27 cellular contexts compared by ENCODE assay signal in genomic region chr12:1369460-1369859, GRCh38.
DNase-seq lines count a peak whose midpoint lies in the region; ATAC-seq and TF ChIP-seq lines count a peak whose summit lies in the region.
"Had no signal": no experiment of that assay in that cellular context is flagged by ENCODE, and none has a peak within 500 bp of the region (broad histone marks: within the 10 kb centered on the region; RNA-seq: fewer than 3 reads in every experiment).

No MANE protein-coding gene starts in this region.

- H3K9me2 ChIP-seq in SK-N-SH = no peaks in the 10 kb centered on the region

- no peak for DNase-seq in SK-N-SH
- DNase-seq in left cardiac atrium = no peak
- peak; percentile 60 for DNase-seq in myocyte (ENCODE audit: low read depth)
- DNase-seq in H7 = no peak
- DNase-seq: 8988T; activated CD4-positive, alpha-beta T cell treated with anti-CD3 and anti-CD28 coated beads, Interleukin-2, amount 10 ng/mL, durations not matched to agents 24 days and 14 days; activated CD8-positive, alpha-beta memory T cell treated with anti-CD3 and anti-CD28 coated beads, Interleukin-2, amount 10 ng/mL, durations not matched to agents 7 days and 5 days; activated naive CD4-positive, alpha-beta T cell treated with anti-CD3 and anti-CD28 coated beads, Interleukin-2, amount 50 U/mL, for 16 hours; AML-193; anterior cingulate cortex; CD8-positive, alpha-beta T cell; central memory CD4-positive, alpha-beta T cell; foreskin fibroblast; KG1; natural killer cell; NCI-H187; NCI-H69; stimulated activated CD4-positive, alpha-beta T cell treated with anti-CD3 and anti-CD28 coated beads, Interleukin-1b, Interleukin-23, amount 100 ng/mL, for 48 hours; T-helper 17 cell; testis had no signal

- POLR2A ChIA-PET in SK-N-SH (lab: Yijun Ruan, JAX) = no interaction called here

- no peak overlapping the region for H2AFZ ChIP-seq in SK-N-SH (ENCODE audit: low read depth)
- H2AFZ ChIP-seq: parathyroid adenoma had no signal

- H3K27me3 ChIP-seq in SK-N-SH (ENCODE audit: insufficient read depth) (no peaks in the 10 kb centered on the region), H7 (ENCODE audit: control insufficient read depth, insufficient read depth, low read length) (no peaks in the 10 kb centered on the region)
- H3K27me3 ChIP-seq: testis had no signal

- ATAC-seq in SK-N-SH treated with all-trans-retinoic acid at 6 μM for 48 hours (peak; percentile 15; the same call in 1 of the 3 replicates), left cardiac atrium (peak; percentile 82 to 84), GM18870 (IDR thresholded peaks at IDR 0.05; ENCODE audit: unreplicated experiment) (no peak), GM21526 (IDR thresholded peaks at IDR 0.05; ENCODE audit: low FRiP score, unreplicated experiment) (no peak)
- no peak for ATAC-seq in stimulated activated memory B cell treated with anti-CD40 and anti-IgM and Interleukin-4, amounts not matched to agents 10 μg/mL and 1 μg/mL and 100 μg/mL, for 72 hours
- ATAC-seq: activated CD8-positive, alpha-beta memory T cell treated with anti-CD3 and anti-CD28 coated beads, Interleukin-2, amount 10 ng/mL, durations not matched to agents 7 days and 5 days; CD8-positive, alpha-beta T cell; HCT116; natural killer cell; stimulated activated effector memory CD8-positive, alpha-beta T cell treated with anti-CD3 and anti-CD28 coated beads, Interleukin-12 subunit alpha, Interleukin-12 subunit beta, amount 100 ng/mL, for 72 hours; T-helper 17 cell had no signal

- TF ChIP-seq EP300 in SK-N-SH (IDR thresholded peaks at IDR 0.05; ENCODE audit: borderline replicate concordance in 1 of 2, low read depth in 1 of 2, low read length in 1 of 2) = no peak

- peak overlapping the region in 1 of 2 experiments; percentile 74; a peak in 2 of 4 replicates for H3K27ac ChIP-seq in SK-N-SH (ENCODE audit: low read depth in 2 of 2, low read length in 1 of 2)
- H3K27ac ChIP-seq: parathyroid adenoma, testis had no signal

- H3K9me3 Mint-ChIP-seq in stimulated activated memory B cell treated with anti-CD40 and anti-IgM and Interleukin-4, amounts not matched to agents 10 μg/mL and 1 μg/mL and 100 μg/mL, for 72 hours = no peaks in the 10 kb centered on the region
- H3K9me3 Mint-ChIP-seq: activated CD4-positive, alpha-beta T cell treated with anti-CD3 and anti-CD28 coated beads, Interleukin-2, amount 10 ng/mL, durations not matched to agents 24 days and 14 days; CD8-positive, alpha-beta T cell; natural killer cell; stimulated activated effector memory CD8-positive, alpha-beta T cell treated with anti-CD3 and anti-CD28 coated beads, Interleukin-12 subunit alpha, Interleukin-12 subunit beta, amount 100 ng/mL, for 72 hours had no signal

- H3K36me3 Mint-ChIP-seq in stimulated activated memory B cell treated with anti-CD40 and anti-IgM and Interleukin-4, amounts not matched to agents 10 μg/mL and 1 μg/mL and 100 μg/mL, for 72 hours = peaks cover 43% of the 10 kb centered on the region
- H3K36me3 Mint-ChIP-seq: natural killer cell; stimulated activated effector memory CD8-positive, alpha-beta T cell treated with anti-CD3 and anti-CD28 coated beads, Interleukin-12 subunit alpha, Interleukin-12 subunit beta, amount 100 ng/mL, for 72 hours had no signal

- H3K4me3 Mint-ChIP-seq in stimulated activated memory B cell treated with anti-CD40 and anti-IgM and Interleukin-4, amounts not matched to agents 10 μg/mL and 1 μg/mL and 100 μg/mL, for 72 hours = no peak overlapping the region
- H3K4me3 Mint-ChIP-seq: activated CD4-positive, alpha-beta T cell treated with anti-CD3 and anti-CD28 coated beads, Interleukin-2, amount 10 ng/mL, durations not matched to agents 24 days and 14 days; activated CD8-positive, alpha-beta memory T cell treated with anti-CD3 and anti-CD28 coated beads, Interleukin-2, amount 10 ng/mL, durations not matched to agents 7 days and 5 days; CD8-positive, alpha-beta T cell; natural killer cell; stimulated activated effector memory CD8-positive, alpha-beta T cell treated with anti-CD3 and anti-CD28 coated beads, Interleukin-12 subunit alpha, Interleukin-12 subunit beta, amount 100 ng/mL, for 72 hours; T-helper 17 cell had no signal

- no peak for TF ChIP-seq CTCF in SK-N-SH (IDR thresholded peaks at IDR 0.05)

- WGBS in SK-N-SH (ENCODE audit: low lambda C conversion rate) = 89% methylated on average over 5 of the region's 5 CpGs

- intact Hi-C loops in left cardiac atrium (cut with DNase I) = loop anchor here in 1 of 2 donors (5.0 kb wide), 1 partner anchor 62 kb away; no protein-coding TSS in a partner anchor

- no peaks in the 10 kb centered on the region for H3K27me3 Mint-ChIP-seq in stimulated activated memory B cell treated with anti-CD40 and anti-IgM and Interleukin-4, amounts not matched to agents 10 μg/mL and 1 μg/mL and 100 μg/mL, for 72 hours
- H3K27me3 Mint-ChIP-seq: activated CD4-positive, alpha-beta T cell treated with anti-CD3 and anti-CD28 coated beads, Interleukin-2, amount 10 ng/mL, durations not matched to agents 24 days and 14 days; activated CD8-positive, alpha-beta memory T cell treated with anti-CD3 and anti-CD28 coated beads, Interleukin-2, amount 10 ng/mL, durations not matched to agents 7 days and 5 days; T-helper 17 cell had no signal

- H3K9ac ChIP-seq in SK-N-SH = no peak overlapping the region
- H3K9ac ChIP-seq: parathyroid adenoma had no signal

- H3F3A ChIP-seq in SK-N-SH (replicated peaks; ENCODE audit: insufficient read depth) = peaks cover 8% of the 10 kb centered on the region

- peaks cover 7 to 14% of the 10 kb centered on the region in 2 experiments; a peak in 3 of 4 replicates for H3K4me1 ChIP-seq in SK-N-SH (ENCODE audit: control insufficient read depth in 1 of 2, insufficient read depth in 2 of 2, low read depth in 1 of 2, low read length in 1 of 2)
- H3K4me1 ChIP-seq: testis had no signal

- no peak overlapping the region for H3K27ac Mint-ChIP-seq in stimulated activated memory B cell treated with anti-CD40 and anti-IgM and Interleukin-4, amounts not matched to agents 10 μg/mL and 1 μg/mL and 100 μg/mL, for 72 hours
- H3K27ac Mint-ChIP-seq: activated CD4-positive, alpha-beta T cell treated with anti-CD3 and anti-CD28 coated beads, Interleukin-2, amount 10 ng/mL, durations not matched to agents 24 days and 14 days; activated CD8-positive, alpha-beta memory T cell treated with anti-CD3 and anti-CD28 coated beads, Interleukin-2, amount 10 ng/mL, durations not matched to agents 7 days and 5 days; CD8-positive, alpha-beta T cell; natural killer cell; stimulated activated effector memory CD8-positive, alpha-beta T cell treated with anti-CD3 and anti-CD28 coated beads, Interleukin-12 subunit alpha, Interleukin-12 subunit beta, amount 100 ng/mL, for 72 hours; T-helper 17 cell had no signal

- no peak for TF ChIP-seq RAD21 in SK-N-SH (IDR thresholded peaks at IDR 0.05; ENCODE audit: low read length)

- H3K79me2 ChIP-seq in SK-N-SH (ENCODE audit: insufficient read depth) = no peaks in the 10 kb centered on the region

- CTCF ChIA-PET in SK-N-SH (lab: Yijun Ruan, JAX) = interaction anchor here (1.1 to 1.2 kb wide), 2 partner anchors 15 to 25 kb away, joined by 3 to 4 read pairs; no protein-coding TSS in a partner anchor

- H3K4me3 ChIP-seq in SK-N-SH (ENCODE audit: low read depth in 2 of 2, low read length in 1 of 2) (no peak overlapping the region), H7 (ENCODE audit: insufficient read depth, low read depth, low read length) (no peak overlapping the region)
- H3K4me3 ChIP-seq: testis had no signal

- no peaks in the 10 kb centered on the region for H3K4me1 Mint-ChIP-seq in stimulated activated memory B cell treated with anti-CD40 and anti-IgM and Interleukin-4, amounts not matched to agents 10 μg/mL and 1 μg/mL and 100 μg/mL, for 72 hours
- H3K4me1 Mint-ChIP-seq: activated CD8-positive, alpha-beta memory T cell treated with anti-CD3 and anti-CD28 coated beads, Interleukin-2, amount 10 ng/mL, durations not matched to agents 7 days and 5 days; stimulated activated effector memory CD8-positive, alpha-beta T cell treated with anti-CD3 and anti-CD28 coated beads, Interleukin-12 subunit alpha, Interleukin-12 subunit beta, amount 100 ng/mL, for 72 hours had no signal

- H4K20me1 ChIP-seq in SK-N-SH (ENCODE audit: insufficient read depth) = no peaks in the 10 kb centered on the region

- H3K4me2 ChIP-seq in SK-N-SH = no peak overlapping the region

- no peaks in the 10 kb centered on the region for H3K9me3 ChIP-seq in SK-N-SH
- H3K9me3 ChIP-seq: testis had no signal

- H3K36me3 ChIP-seq in SK-N-SH (replicated peaks in 1 of 2; ENCODE audit: control insufficient read depth in 1 of 2, insufficient read depth in 2 of 2, low read length in 1 of 2) = peaks cover 2 to 27% of the 10 kb centered on the region in 2 experiments
- no peaks in the 10 kb centered on the region for H3K36me3 ChIP-seq in H7 (replicated peaks; ENCODE audit: control insufficient read depth, insufficient read depth, low read length)

TF ChIP-seq in SK-N-SH treated with all-trans-retinoic acid at 6 μM for 48 hours, 23 proteins besides CTCF, POLR2A, EP300 and RAD21 (continues in another document):
- no peak for TF ChIP-seq ZFP30 (CRISPR knock-in tag; IDR thresholded peaks at IDR 0.05)
- TF ChIP-seq ESRRG (CRISPR knock-in tag; IDR thresholded peaks at IDR 0.05) = no peak

TF ChIP-seq in SK-N-SH, 30 proteins besides CTCF, POLR2A, EP300 and RAD21:
- TF ChIP-seq, protein P1, sequence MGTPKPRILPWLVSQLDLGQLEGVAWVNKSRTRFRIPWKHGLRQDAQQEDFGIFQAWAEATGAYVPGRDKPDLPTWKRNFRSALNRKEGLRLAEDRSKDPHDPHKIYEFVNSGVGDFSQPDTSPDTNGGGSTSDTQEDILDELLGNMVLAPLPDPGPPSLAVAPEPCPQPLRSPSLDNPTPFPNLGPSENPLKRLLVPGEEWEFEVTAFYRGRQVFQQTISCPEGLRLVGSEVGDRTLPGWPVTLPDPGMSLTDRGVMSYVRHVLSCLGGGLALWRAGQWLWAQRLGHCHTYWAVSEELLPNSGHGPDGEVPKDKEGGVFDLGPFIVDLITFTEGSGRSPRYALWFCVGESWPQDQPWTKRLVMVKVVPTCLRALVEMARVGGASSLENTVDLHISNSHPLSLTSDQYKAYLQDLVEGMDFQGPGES (IDR thresholded peaks at IDR 0.05; ENCODE audit: low read depth, low read length) = no peak
- TF ChIP-seq YY1 (IDR thresholded peaks at IDR 0.05; ENCODE audit: low read depth) (no peak), NRF1 (IDR thresholded peaks at IDR 0.05; ENCODE audit: low read depth, low read length) (no peak), CHD2 (IDR thresholded peaks at IDR 0.05; ENCODE audit: low read length, partially characterized antibody) (no peak), RFX5 (IDR thresholded peaks at IDR 0.05; ENCODE audit: low read length) (no peak), MEF2A (IDR thresholded peaks at IDR 0.05; ENCODE audit: borderline replicate concordance, low read depth) (no peak), SMC3 (IDR thresholded peaks at IDR 0.05; ENCODE audit: low read depth, low read length) (no peak), TCF12 (IDR thresholded peaks at IDR 0.05) (no peak), SIN3A (IDR thresholded peaks at IDR 0.05; ENCODE audit: borderline replicate concordance, low read depth, low read length) (no peak), NFIC (IDR thresholded peaks at IDR 0.05; ENCODE audit: borderline replicate concordance) (no peak), POLR2AphosphoS5 (IDR thresholded peaks at IDR 0.05; ENCODE audit: low read depth, low read length) (no peak)
TF ChIP-seq in SK-N-SH: peak in this region for 0.

Comparison
In these comparisons a context has a peak if more than half of its experiments do, and no peak if none do; other contexts are left out.
1. ATAC-seq: peak in SK-N-SH treated with all-trans-retinoic acid at 6 μM for 48 hours (single experiment) and left cardiac atrium (2 of 2); none in GM18870 (single experiment), stimulated activated memory B cell treated with anti-CD40 and anti-IgM and Interleukin-4, amounts not matched to agents 10 μg/mL and 1 μg/mL and 100 μg/mL, for 72 hours (single experiment) and GM21526 (single experiment).